In the genomic region with DNA sequence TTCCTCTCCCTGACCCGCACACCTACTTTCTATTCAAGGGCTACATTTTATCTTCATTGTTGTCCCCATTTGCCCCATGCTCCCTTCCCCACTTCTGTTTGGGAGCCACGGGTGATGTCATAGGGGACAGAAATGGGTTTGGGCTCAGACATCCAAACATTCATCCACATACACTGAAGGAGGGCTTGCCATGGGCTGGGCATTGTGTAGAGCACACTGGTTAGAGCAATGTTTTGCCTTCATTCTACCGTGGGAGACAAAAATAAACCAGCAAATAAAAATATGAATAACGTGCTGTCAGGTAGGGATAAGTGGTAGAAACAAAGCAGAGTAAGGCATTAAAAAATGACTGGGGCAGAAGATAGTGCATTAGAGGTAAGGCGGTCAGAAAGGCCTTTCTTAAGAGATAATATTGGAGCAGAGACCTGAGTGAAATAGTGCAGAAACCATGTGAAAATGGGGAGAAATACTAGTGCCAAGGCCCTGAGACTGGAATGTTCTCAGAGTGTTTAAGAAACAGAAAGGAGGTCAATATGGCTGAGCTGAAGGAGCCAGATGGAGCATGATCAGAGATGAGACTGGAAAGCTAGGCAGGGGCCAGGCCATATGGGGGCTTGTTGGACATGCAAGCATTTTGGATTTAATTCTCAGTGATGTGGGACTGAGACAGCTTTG, we compare ENCODE assay signal across 21 cellular contexts. TPM values are rescaled to one million over a fixed set of nuclear protein-coding genes. Genes with fewer than 3 reads are reported as not detected.
"Had no signal": no experiment of that assay in that cellular context is flagged by ENCODE, and none has a peak within 500 bp of the region (broad histone marks: within the 10 kb centered on the region; RNA-seq: fewer than 3 reads in every experiment).

No MANE protein-coding gene starts in this region.

- DNase-seq: activated CD4-positive, alpha-beta T cell treated with anti-CD3 and anti-CD28 coated beads for 36 hours; activated CD8-positive, alpha-beta memory T cell treated with anti-CD3 and anti-CD28 coated beads, Interleukin-2, amount 50 U/mL, for 4 hours; activated CD8-positive, alpha-beta T cell treated with anti-CD3 and anti-CD28 coated beads for 36 hours; activated naive CD8-positive, alpha-beta T cell treated with anti-CD3 and anti-CD28 coated beads, Interleukin-2, amount 10 ng/mL, durations not matched to agents 7 days and 5 days; activated T-cell treated with anti-CD3 and anti-CD28 coated beads, Interleukin-2, amount 50 U/mL, for 72 hours; colonic mucosa; hypothalamus; kidney glomerular epithelial cell; naive thymus-derived CD4-positive, alpha-beta T cell; stimulated activated CD4-positive, alpha-beta T cell treated with anti-CD3 and anti-CD28 coated beads, Interleukin-2, amount 100 ng/mL, for 24 hours; stimulated activated naive CD4-positive, alpha-beta T cell treated with Interleukin-2 at 50 U/mL for 16 hours; T-cell; T1000 had no signal

- FAIRE-seq: frontal cortex had no signal

- H3K27ac ChIP-seq: colonic mucosa, neutrophil, prostate gland, thoracic aorta, VCaP had no signal

- H3K9me3 ChIP-seq: ascending aorta, colonic mucosa, neutrophil, prostate gland, sigmoid colon, thoracic aorta had no signal

- H3K36me3 ChIP-seq: ascending aorta, colonic mucosa, neutrophil, prostate gland, sigmoid colon, thoracic aorta had no signal

- H3K4me1 ChIP-seq: ascending aorta, colonic mucosa, prostate gland, sigmoid colon had no signal

- H3K27me3 ChIP-seq: ascending aorta, colonic mucosa, neutrophil, sigmoid colon had no signal

- ATAC-seq: activated CD4-positive, alpha-beta T cell treated with anti-CD3 and anti-CD28 coated beads for 36 hours; activated CD8-positive, alpha-beta T cell treated with anti-CD3 and anti-CD28 coated beads for 36 hours; activated T-cell treated with anti-CD3 and anti-CD28 coated beads, Interleukin-2, amount 50 U/mL, for 72 hours; naive thymus-derived CD4-positive, alpha-beta T cell; T-cell had no signal

- H3K4me3 ChIP-seq: ascending aorta, colonic mucosa, lung, prostate gland, sigmoid colon, thoracic aorta had no signal

RNA-seq across cellular contexts. Expression of a gene that starts 40.9 kb away (rescaled TPM):
- total RNA-seq: activated CD4-positive, alpha-beta T cell treated with anti-CD3 and anti-CD28 coated beads for 36 hours; activated CD8-positive, alpha-beta T cell treated with anti-CD3 and anti-CD28 coated beads for 36 hours; activated naive CD8-positive, alpha-beta T cell treated with anti-CD3 and anti-CD28 coated beads, Interleukin-2, amount 10 ng/mL, durations not matched to agents 7 days and 5 days; activated T-cell treated with anti-CD3 and anti-CD28 coated beads, Interleukin-2, amount 50 U/mL, for 72 hours had no signal
- polyA plus RNA-seq: naive thymus-derived CD4-positive, alpha-beta T cell had no signal
